Comparison of ENCODE assay signal across 8 cellular contexts in the genomic region with DNA sequence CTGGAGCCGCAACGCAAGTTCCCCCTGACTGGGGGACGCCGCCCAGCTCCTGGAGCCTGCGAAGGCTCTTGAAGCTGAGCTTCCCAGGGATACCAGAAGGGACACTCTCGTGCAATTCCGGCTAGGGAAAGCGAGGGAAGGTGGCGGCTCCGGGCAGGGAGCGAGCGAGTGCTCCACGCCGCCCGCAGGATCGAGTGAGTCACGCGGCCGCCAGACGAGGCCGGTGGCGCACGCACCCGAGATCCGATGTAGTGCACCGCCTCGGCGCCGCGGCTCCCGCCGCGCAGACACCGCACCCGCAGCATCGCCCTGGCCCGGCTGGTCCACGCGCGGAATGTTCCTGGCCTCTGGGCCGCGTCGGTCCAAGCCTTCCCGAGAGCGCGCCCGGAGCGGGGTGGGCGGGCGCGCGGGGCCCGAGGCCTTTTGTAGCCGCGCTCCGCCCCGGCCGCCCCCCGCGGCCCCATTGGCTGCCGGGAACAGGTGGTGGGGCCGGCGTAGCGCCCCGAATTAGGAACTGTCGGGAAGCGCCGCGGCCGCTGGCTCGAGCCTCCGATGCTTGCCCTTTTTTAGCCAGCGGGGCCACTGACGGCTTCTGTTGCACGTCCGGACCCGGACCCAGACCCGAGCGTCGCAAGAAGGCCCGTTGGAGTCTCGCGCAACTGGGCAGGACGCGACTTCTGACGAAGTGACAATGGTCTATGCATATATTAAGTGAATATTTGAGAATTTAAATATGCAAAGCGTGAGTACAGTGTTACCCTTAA. TPM values are rescaled to one million over a fixed set of nuclear protein-coding genes. Genes with fewer than 3 reads are reported as not detected.
DNase-seq lines count a peak whose midpoint lies in the region; ATAC-seq lines count a peak whose summit lies in the region.

A gene with protein sequence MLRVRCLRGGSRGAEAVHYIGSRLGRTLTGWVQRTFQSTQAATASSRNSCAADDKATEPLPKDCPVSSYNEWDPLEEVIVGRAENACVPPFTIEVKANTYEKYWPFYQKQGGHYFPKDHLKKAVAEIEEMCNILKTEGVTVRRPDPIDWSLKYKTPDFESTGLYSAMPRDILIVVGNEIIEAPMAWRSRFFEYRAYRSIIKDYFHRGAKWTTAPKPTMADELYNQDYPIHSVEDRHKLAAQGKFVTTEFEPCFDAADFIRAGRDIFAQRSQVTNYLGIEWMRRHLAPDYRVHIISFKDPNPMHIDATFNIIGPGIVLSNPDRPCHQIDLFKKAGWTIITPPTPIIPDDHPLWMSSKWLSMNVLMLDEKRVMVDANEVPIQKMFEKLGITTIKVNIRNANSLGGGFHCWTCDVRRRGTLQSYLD (minus strand): TSS at position 396 of the 764 bp plus-strand sequence. CDS start 91 bp downstream, at position 305.

- ATAC-seq in GM18517 (IDR thresholded peaks at IDR 0.05; ENCODE audit: unreplicated experiment) (peak; percentile 67), HG02970 (IDR thresholded peaks at IDR 0.05; ENCODE audit: low FRiP score, unreplicated experiment) (peak; percentile 73), esophagus mucosa (peak; percentile 95)
- ATAC-seq in stimulated activated naive CD8-positive, alpha-beta T cell treated with anti-CD3 and anti-CD28 coated beads, Interleukin-15, Interleukin-2, amounts not matched to agents 100 U/mL and 50 U/mL, for 24 hours = peak; percentile 79

- H3K4me1 ChIP-seq in mucosa of rectum (ENCODE audit: control insufficient read depth in 2 of 2, insufficient read depth in 2 of 2, low read length in 2 of 2) = peaks cover 10 to 18% of the 10 kb centered on the region in 2 donors

- H3K9me3 ChIP-seq in mucosa of rectum (ENCODE audit: control insufficient read depth in 2 of 2, low read length in 2 of 2) = no peaks in the 10 kb centered on the region

- peak within 1 kb of the TSS; percentile 60 to 76 for H3K27ac ChIP-seq in mucosa of rectum (ENCODE audit: low read depth in 2 of 2, low read length in 2 of 2)

- DNase-seq in AG08396 (ENCODE audit: low spot score) (peak; percentile 92), NCI-H226 (peak; percentile 82), activated T-cell treated with anti-CD3 and anti-CD28 coated beads for 1 hour (ENCODE audit: low read depth) (peak; percentile 26)
- peak; percentile 63 for DNase-seq in stimulated activated naive CD8-positive, alpha-beta T cell treated with anti-CD3 and anti-CD28 coated beads, Interleukin-15, Interleukin-2, amounts not matched to agents 100 U/mL and 50 U/mL, for 24 hours

- no peaks in the 10 kb centered on the region for H3K36me3 ChIP-seq in mucosa of rectum (ENCODE audit: control insufficient read depth in 2 of 2, insufficient read depth in 2 of 2, low read length in 2 of 2)

- peak within 1 kb of the TSS; percentile 71 to 75 for H3K9ac ChIP-seq in mucosa of rectum (ENCODE audit: low read depth in 1 of 2, low read length in 2 of 2)

- H3K4me3 ChIP-seq in mucosa of rectum (ENCODE audit: low read length in 2 of 2) = peak within 1 kb of the TSS; percentile 68 to 79

- no peaks in the 10 kb centered on the region for H3K27me3 ChIP-seq in mucosa of rectum (ENCODE audit: control insufficient read depth in 2 of 2, insufficient read depth in 2 of 2, low read length in 2 of 2)

RNA-seq across cellular contexts. Expression of the gene that starts here (rescaled TPM):
- total RNA-seq in esophagus mucosa = 11.3 TPM

Comparison
In these comparisons a context has a peak if more than half of its experiments do, and no peak if none do; other contexts are left out.
1. Peak in every context shown above with its lines: DNase-seq, ATAC-seq, H3K4me3 ChIP-seq and H3K27ac ChIP-seq.
2. DNase-seq: peak in every context shown above with its lines; median percentile 92 in AG08396; 82 in NCI-H226; 63 in stimulated activated naive CD8-positive, alpha-beta T cell treated with anti-CD3 and anti-CD28 coated beads, Interleukin-15, Interleukin-2, amounts not matched to agents 100 U/mL and 50 U/mL, for 24 hours; 26 in activated T-cell treated with anti-CD3 and anti-CD28 coated beads for 1 hour.